In genomic region chr17:75827291-75828050, GRCh38 we compare ENCODE assay signal across 8 cellular contexts. TPM values are rescaled to one million over a fixed set of nuclear protein-coding genes. Genes with fewer than 3 reads are reported as not detected.
DNase-seq lines count a peak whose midpoint lies in the region; ATAC-seq and TF ChIP-seq lines count a peak whose summit lies in the region.

No MANE protein-coding gene starts in this region.

- peak; percentile 79 for TF ChIP-seq CTCF in GM06990 (IDR thresholded peaks at IDR 0.05; ENCODE audit: insufficient read depth, low read length, poor library complexity, severe bottlenecking)
- TF ChIP-seq CTCF in brain microvascular endothelial cell (IDR thresholded peaks at IDR 0.05; ENCODE audit: low read depth, low read length, missing control alignments), result peak; percentile 92
- TF ChIP-seq CTCF in spleen (IDR thresholded peaks at IDR 0.05 in 8 of 11, conservative IDR thresholded peaks at IDR 0.05 in 3 of 11), result peak; percentile 62 to 87 (median 78)

- in situ Hi-C loops in brain microvascular endothelial cell (cut with HindIII; ENCODE audit: low pct_ligation_motif_present, low sequenced_read_pairs), result no loop called here

- DNase-seq in GM06990 (ENCODE audit: extremely low read depth, insufficient read length) (peak; percentile 70), NCI-H1436 treated with DMSO at 0.1 percent for 48 hours (lab: John Stamatoyannopoulos, UW) (peak; percentile 49), UCSD-AML1 (lab: John Stamatoyannopoulos, UW; ENCODE audit: unreplicated experiment) (peak; percentile 40), brain microvascular endothelial cell (peak; percentile 56), spleen (peak; percentile 86)

- H3K4me1 ChIP-seq in iPS-20b (ENCODE audit: insufficient read depth, low read length), result peaks cover 18% of the 10 kb centered on the region; the same call in 1 of the 2 replicates
- H3K4me1 ChIP-seq in spleen, result peaks cover 18 to 87% (median 46%) of the 10 kb centered on the region in 6 donors

- H3K4me3 ChIP-seq in GM06990 (replicated peaks; ENCODE audit: low read depth, low read length) (no peak overlapping the region), brain microvascular endothelial cell (ENCODE audit: low read depth, low read length) (peak overlapping the region; percentile 49), iPS-20b (ENCODE audit: low read length) (peak overlapping the region; percentile 56), spleen (peak overlapping the region in 4 of 8 donors; percentile 20 to 51 (median 21))

- H3K9ac ChIP-seq in iPS-20b (ENCODE audit: low read depth, low read length), result peak overlapping the region; percentile 58; the same call in 1 of the 2 replicates

- H3K36me3 ChIP-seq in GM06990 (ENCODE audit: control insufficient read depth, insufficient read depth, low read length) (peaks cover 28% of the 10 kb centered on the region), brain microvascular endothelial cell (replicated peaks) (peaks cover 6% of the 10 kb centered on the region), iPS-20b (ENCODE audit: insufficient read depth, low read depth, low read length) (peaks cover 20% of the 10 kb centered on the region), spleen (peaks cover 0 to 100% (median 71%) of the 10 kb centered on the region in 6 donors)

- no peaks in the 10 kb centered on the region for H3K27me3 ChIP-seq in GM06990 (replicated peaks; ENCODE audit: control insufficient read depth, insufficient read depth, low read length)
- no peaks in the 10 kb centered on the region for H3K27me3 ChIP-seq in brain microvascular endothelial cell (replicated peaks)
- H3K27me3 ChIP-seq in iPS-20b (ENCODE audit: insufficient read depth, low read length), result no peaks in the 10 kb centered on the region
- H3K27me3 ChIP-seq in spleen (replicated peaks in 1 of 7), result no peaks in the 10 kb centered on the region

- intact Hi-C loops in spleen (cut with DNase I; ENCODE audit: low total_unique reads), result no loop called here

- H3K27ac ChIP-seq in brain microvascular endothelial cell (no peak overlapping the region), iPS-20b (ENCODE audit: low read length) (peak overlapping the region; percentile 5), spleen (peak overlapping the region; percentile 62 to 84 (median 74))

- H3K9me3 ChIP-seq in iPS-20b (ENCODE audit: insufficient read depth, low read depth, low read length) (no peaks in the 10 kb centered on the region), spleen (no peaks in the 10 kb centered on the region)

- WGBS in spleen, 5 donors, result 40 to 80% (median 43%) methylated on average over 6 to 22 of the region's 22 CpGs

- no peak for TF ChIP-seq POLR2A in spleen (IDR thresholded peaks at IDR 0.05)

- ATAC-seq in GM21825 (IDR thresholded peaks at IDR 0.05; ENCODE audit: unreplicated experiment) (no peak), GM21423 (IDR thresholded peaks at IDR 0.05; ENCODE audit: unreplicated experiment) (no peak)

RNA-seq across cellular contexts. Expression of gene UNC13D, which starts 16.7 kb away (rescaled TPM):
- total RNA-seq in spleen, result 100 to 1,000 TPM in 6 of 7 donors, 10 to 100 TPM in 1; 87.1 to 187 (median 129) TPM
- 10 to 100 TPM; 36.4 to 86.1 (median 53.0) TPM for polyA plus RNA-seq in spleen

RNA-seq across cellular contexts. Expression of gene WBP2, which starts 27.7 kb away (rescaled TPM):
- total RNA-seq in spleen, result 100 to 1,000 TPM in 4 of 7 donors, 10 to 100 TPM in 3; 46.7 to 144 (median 125) TPM
- 100 to 1,000 TPM in 1 of 3 donors, 10 to 100 TPM in 2; 70.2 to 104 (median 74.1) TPM for polyA plus RNA-seq in spleen

RNA-seq across cellular contexts. Expression of gene UNK, which starts 42.9 kb away (rescaled TPM):
- 10 to 100 TPM; 35.4 to 53.8 (median 48.6) TPM for total RNA-seq in spleen
- 10 to 100 TPM; 19.0 to 41.9 (median 25.8) TPM for polyA plus RNA-seq in spleen

RNA-seq across cellular contexts. Expression of gene TRIM47, which starts 50.9 kb away (rescaled TPM):
- 10 to 100 TPM; 30.8 to 73.8 (median 38.5) TPM for total RNA-seq in spleen
- polyA plus RNA-seq in spleen, result 10 to 100 TPM; 28.1 to 42.0 (median 28.4) TPM
